Comparison of ENCODE assay signal across 13 cellular contexts in the genomic region with DNA sequence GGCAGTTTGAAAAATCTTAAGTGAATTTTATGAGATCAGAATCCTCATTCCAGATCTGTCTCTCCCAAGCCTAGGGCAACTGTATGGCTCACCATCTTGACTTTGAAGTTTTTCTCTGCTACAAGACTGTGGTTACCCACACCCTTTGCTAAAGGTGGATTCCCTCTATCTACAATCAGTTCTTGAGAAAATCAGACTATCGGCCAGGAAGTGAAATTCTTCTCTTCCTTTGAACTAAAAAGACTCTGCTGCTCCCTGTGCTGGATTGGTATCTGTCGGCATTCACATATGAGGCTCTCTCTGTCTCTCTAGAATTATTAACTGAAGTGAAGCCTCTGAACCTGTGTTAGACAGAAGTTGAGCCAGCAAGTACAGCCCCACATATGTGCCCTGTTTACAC.
A peak's percentile ranks its signal among the peaks of the same experiment; 100 is the strongest.
DNase-seq lines count a peak whose midpoint lies in the region; ATAC-seq lines count a peak whose summit lies in the region.
"Had no signal": no experiment of that assay in that cellular context is flagged by ENCODE, and none has a peak within 500 bp of the region (broad histone marks: within the 10 kb centered on the region; RNA-seq: fewer than 3 reads in every experiment).

No MANE protein-coding gene starts in this region.

- H3K9me3 Mint-ChIP-seq in activated naive CD4-positive, alpha-beta T cell treated with anti-CD3 and anti-CD28 coated beads, Interleukin-2, amount 50 U/mL, for 24 hours, result no peaks in the 10 kb centered on the region
- peaks cover 0 to 1% of the 10 kb centered on the region in 2 donors for H3K9me3 Mint-ChIP-seq in stimulated activated naive B cell treated with anti-CD40 and anti-IgM and Interleukin-4, amounts not matched to agents 10 μg/mL and 1 μg/mL and 100 μg/mL, for 72 hours

- ATAC-seq in stimulated activated naive B cell treated with anti-CD40 and anti-IgM and Interleukin-4, amounts not matched to agents 10 μg/mL and 1 μg/mL and 100 μg/mL, for 72 hours (replicated peaks), result peak; percentile 83 to 92
- ATAC-seq in GM18870 (IDR thresholded peaks at IDR 0.05; ENCODE audit: unreplicated experiment), result no peak
- ATAC-seq: SK-N-SH treated with all-trans-retinoic acid at 6 μM for 48 hours had no signal

- no peak for DNase-seq in activated naive CD4-positive, alpha-beta T cell (lab: John Stamatoyannopoulos, UW)
- DNase-seq in LoVo (ENCODE audit: low spot score) (peak; percentile 50), NCI-H82 (lab: John Stamatoyannopoulos, UW) (no peak), NCI-H1694 (lab: John Stamatoyannopoulos, UW) (no peak)
- DNase-seq in stimulated activated naive B cell treated with anti-CD40 and anti-IgM and Interleukin-4, amounts not matched to agents 10 μg/mL and 1 μg/mL and 100 μg/mL, for 72 hours, result no peak
- DNase-seq: aorta, GDM1, NCI-H1105, stomach had no signal

- H3K27ac Mint-ChIP-seq in activated naive CD4-positive, alpha-beta T cell treated with anti-CD3 and anti-CD28 coated beads, Interleukin-2, amount 50 U/mL, for 24 hours, result no peak overlapping the region
- no peak overlapping the region for H3K27ac Mint-ChIP-seq in stimulated activated naive B cell treated with anti-CD40 and anti-IgM and Interleukin-4, amounts not matched to agents 10 μg/mL and 1 μg/mL and 100 μg/mL, for 72 hours

- peaks cover 5% of the 10 kb centered on the region for H3K36me3 Mint-ChIP-seq in activated naive CD4-positive, alpha-beta T cell treated with anti-CD3 and anti-CD28 coated beads, Interleukin-2, amount 50 U/mL, for 24 hours
- H3K36me3 Mint-ChIP-seq in stimulated activated naive B cell treated with anti-CD40 and anti-IgM and Interleukin-4, amounts not matched to agents 10 μg/mL and 1 μg/mL and 100 μg/mL, for 72 hours, result peaks cover 8 to 25% of the 10 kb centered on the region in 2 donors

- no peaks in the 10 kb centered on the region for H3K9me3 ChIP-seq in endocrine pancreas (ENCODE audit: control insufficient read depth, low read length)
- H3K9me3 ChIP-seq: stomach had no signal

- H3K4me1 Mint-ChIP-seq in activated naive CD4-positive, alpha-beta T cell treated with anti-CD3 and anti-CD28 coated beads, Interleukin-2, amount 50 U/mL, for 24 hours, result peaks cover 27% of the 10 kb centered on the region
- peaks cover 4 to 18% of the 10 kb centered on the region in 2 donors for H3K4me1 Mint-ChIP-seq in stimulated activated naive B cell treated with anti-CD40 and anti-IgM and Interleukin-4, amounts not matched to agents 10 μg/mL and 1 μg/mL and 100 μg/mL, for 72 hours

- H3K4me3 ChIP-seq in endocrine pancreas (ENCODE audit: control insufficient read depth, insufficient read depth, low read length), result peak overlapping the region; percentile 50
- H3K4me3 ChIP-seq: stomach had no signal

- peaks cover 10% of the 10 kb centered on the region for H3K4me1 ChIP-seq in endocrine pancreas (ENCODE audit: control insufficient read depth, insufficient read depth, low read length)

- H3K9ac ChIP-seq in endocrine pancreas (ENCODE audit: control insufficient read depth, insufficient read depth, low read length), result no peak overlapping the region

- no peaks in the 10 kb centered on the region for H3K36me3 ChIP-seq in endocrine pancreas (ENCODE audit: control insufficient read depth, insufficient read depth, low read length)
- H3K36me3 ChIP-seq: stomach had no signal

- peak overlapping the region; percentile 27 for H3K4me3 Mint-ChIP-seq in activated naive CD4-positive, alpha-beta T cell treated with anti-CD3 and anti-CD28 coated beads, Interleukin-2, amount 50 U/mL, for 24 hours
- H3K4me3 Mint-ChIP-seq in stimulated activated naive B cell treated with anti-CD40 and anti-IgM and Interleukin-4, amounts not matched to agents 10 μg/mL and 1 μg/mL and 100 μg/mL, for 72 hours, result no peak overlapping the region

- no peaks in the 10 kb centered on the region for H3K27me3 Mint-ChIP-seq in activated naive CD4-positive, alpha-beta T cell treated with anti-CD3 and anti-CD28 coated beads, Interleukin-2, amount 50 U/mL, for 24 hours
- peaks cover 0 to 3% of the 10 kb centered on the region in 2 donors for H3K27me3 Mint-ChIP-seq in stimulated activated naive B cell treated with anti-CD40 and anti-IgM and Interleukin-4, amounts not matched to agents 10 μg/mL and 1 μg/mL and 100 μg/mL, for 72 hours

- H3K27me3 ChIP-seq in endocrine pancreas (ENCODE audit: control insufficient read depth, insufficient read depth, low read length), result no peaks in the 10 kb centered on the region
- H3K27me3 ChIP-seq: stomach had no signal
